25 cellular contexts compared by ENCODE assay signal in the genomic region with DNA sequence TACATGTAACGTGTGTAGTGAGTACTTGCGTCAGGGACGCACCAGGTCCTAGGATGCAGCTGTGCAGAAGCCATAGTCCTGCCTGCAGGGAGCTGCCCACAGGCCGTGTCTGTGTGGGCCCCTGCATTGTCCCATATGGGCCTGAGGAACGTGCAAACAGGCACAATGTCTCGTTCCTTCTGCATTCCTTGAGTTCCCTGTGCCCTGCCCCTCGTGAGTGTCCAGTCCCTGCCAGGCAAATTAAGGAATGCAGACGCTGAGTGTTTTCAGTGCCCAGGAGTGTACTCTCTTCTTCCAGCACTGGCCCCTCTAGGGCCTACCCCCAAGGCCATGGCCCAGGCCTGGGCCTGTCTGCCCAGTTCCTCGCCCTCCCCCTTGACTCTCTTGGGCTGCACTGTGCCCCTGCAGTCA.
DNase-seq lines count a peak whose midpoint lies in the region; ATAC-seq and TF ChIP-seq lines count a peak whose summit lies in the region.
"Had no signal": no experiment of that assay in that cellular context is flagged by ENCODE, and none has a peak within 500 bp of the region (broad histone marks: within the 10 kb centered on the region; RNA-seq: fewer than 3 reads in every experiment).

No MANE protein-coding gene starts in this region.

- WGBS in trophoblast cell (ENCODE audit: extremely low coverage, insufficient coverage, insufficient read length), result no CpG with 5 or more reads among the region's 9 CpGs

- H2BK12ac ChIP-seq in trophoblast cell (ENCODE audit: low read length), result no peak overlapping the region

- peaks cover 2% of the 10 kb centered on the region for H3K79me1 ChIP-seq in trophoblast cell (ENCODE audit: low read length)

- H3K4me1 ChIP-seq in left lung (peaks cover 0 to 8% of the 10 kb centered on the region in 2 donors), trophoblast cell (ENCODE audit: control insufficient read depth in 1 of 2, insufficient read depth in 2 of 2, low read length in 2 of 2) (peaks cover 13 to 26% of the 10 kb centered on the region in 2 experiments), PC-9 (replicated peaks; ENCODE audit: insufficient read depth) (no peaks in the 10 kb centered on the region)
- H3K4me1 ChIP-seq: Caco-2, HAP-1 had no signal

- H2BK5ac ChIP-seq in trophoblast cell (ENCODE audit: low read depth, low read length, poor library complexity), result no peak overlapping the region

- ATAC-seq in left lung, result peak; percentile 64
- ATAC-seq: GM12878 had no signal

- H3K36me3 ChIP-seq in left lung (no peaks in the 10 kb centered on the region), trophoblast cell (ENCODE audit: control insufficient read depth in 1 of 2, insufficient read depth in 2 of 2, low read length in 2 of 2) (no peaks in the 10 kb centered on the region), PC-9 (ENCODE audit: low read depth) (no peaks in the 10 kb centered on the region)
- H3K36me3 ChIP-seq: BLaER1, HAP-1, MG63 had no signal

- DNase-seq in AG10803 (ENCODE audit: low read depth) (peak; percentile 16), EH (ENCODE audit: low read depth) (peak; percentile 51), left lung (no peak), trophoblast cell (peak; percentile 83 to 84), glomerular visceral epithelial cell (ENCODE audit: extremely low spot score) (no peak), GM19240 (ENCODE audit: insufficient read length, low spot score) (no peak), PC-9 (no peak)
- DNase-seq in stimulated activated naive CD4-positive, alpha-beta T cell (lab: John Stamatoyannopoulos, UW), result no peak
- DNase-seq: Caco-2; CD4-positive, alpha-beta T cell; DMS 273 treated with DMSO at 0.1 percent for 48 hours; DMS79 treated with DMSO at 0.1 percent for 48 hours; MG63; NCI-H1048; NCI-H1417 treated with DMSO at 0.1 percent for 48 hours; NCI-H187; NCI-H446; NCI-H526; OCI-M1; SIG-M5 had no signal

- H4K12ac ChIP-seq in trophoblast cell (ENCODE audit: low read depth, low read length), result no peak overlapping the region

- H3K27ac ChIP-seq in left lung, result no peak overlapping the region
- H3K27ac ChIP-seq in trophoblast cell (ENCODE audit: low read depth, low read length), result no peak overlapping the region
- no peak overlapping the region for H3K27ac ChIP-seq in PC-9
- H3K27ac ChIP-seq: BLaER1, HL-60 had no signal

- H2BK120ac ChIP-seq in trophoblast cell (ENCODE audit: insufficient read depth, low read length, poor library complexity), result no peak overlapping the region

- H3K9me3 ChIP-seq in left lung (peaks cover 0 to 6% of the 10 kb centered on the region in 2 donors), trophoblast cell (ENCODE audit: insufficient read depth, low read depth, low read length) (peaks cover 7% of the 10 kb centered on the region), PC-9 (ENCODE audit: insufficient read depth, low read depth) (no peaks in the 10 kb centered on the region)
- H3K9me3 ChIP-seq: Caco-2, HAP-1, MG63 had no signal

- H2AFZ ChIP-seq in trophoblast cell (ENCODE audit: insufficient read depth, low read length, poor library complexity), result no peak overlapping the region
- no peak overlapping the region for H2AFZ ChIP-seq in PC-9

- no peak overlapping the region for H3K9ac ChIP-seq in trophoblast cell (ENCODE audit: low read length)
- H3K9ac ChIP-seq: BLaER1 had no signal

- no peak overlapping the region for H3K4me3 ChIP-seq in AG10803 (ENCODE audit: low read length)
- no peak overlapping the region for H3K4me3 ChIP-seq in left lung
- peak overlapping the region; percentile 19 for H3K4me3 ChIP-seq in trophoblast cell (ENCODE audit: low read depth, low read length)
- H3K4me3 ChIP-seq in PC-9, result no peak overlapping the region
- H3K4me3 ChIP-seq: BLaER1, GM12878, HAP-1, K562, MG63 had no signal

- no peak overlapping the region for H4K8ac ChIP-seq in trophoblast cell (ENCODE audit: low read depth, low read length)

- peaks cover 9 to 40% of the 10 kb centered on the region in 2 donors for H3K27me3 ChIP-seq in left lung
- no peaks in the 10 kb centered on the region for H3K27me3 ChIP-seq in trophoblast cell (ENCODE audit: insufficient read depth, low read length)
- no peaks in the 10 kb centered on the region for H3K27me3 ChIP-seq in PC-9 (ENCODE audit: insufficient read depth, low read depth)
- H3K27me3 ChIP-seq: BLaER1, MG63 had no signal

- H4K91ac ChIP-seq in trophoblast cell (ENCODE audit: low read depth, low read length), result peak overlapping the region; percentile 8

- H3K9me2 ChIP-seq in PC-9 (ENCODE audit: insufficient read depth), result no peaks in the 10 kb centered on the region

- no peak overlapping the region for H3K14ac ChIP-seq in trophoblast cell (ENCODE audit: low read length)

- BruUV-seq in PC-9 (replicated peaks; lab: Mats Ljungman, UMichigan), result no TSS peak

- POLR2A ChIA-PET in PC-9 (lab: Charles Lee; ENCODE audit: unreplicated experiment), result no interaction called here

- no peaks in the 10 kb centered on the region for H3F3A ChIP-seq in PC-9 (ENCODE audit: insufficient read depth, low read depth)

- H3K18ac ChIP-seq in trophoblast cell (ENCODE audit: low read length), result no peak overlapping the region

- H3K4ac ChIP-seq in trophoblast cell (ENCODE audit: low read depth, low read length), result no peak overlapping the region

- CTCF ChIA-PET in PC-9 (lab: Charles Lee), result no interaction called here

- no peak overlapping the region for H3K23ac ChIP-seq in trophoblast cell (ENCODE audit: low read length)

- no peaks in the 10 kb centered on the region for H4K20me1 ChIP-seq in PC-9 (ENCODE audit: insufficient read depth)
- H4K20me1 ChIP-seq: BLaER1 had no signal

- intact Hi-C loops in left lung (cut with DNase I) (no loop called here), PC-9 (cut with micrococcal nuclease; ENCODE audit: unreplicated experiment) (no loop called here)

- H3K79me2 ChIP-seq in trophoblast cell (ENCODE audit: control insufficient read depth, insufficient read depth, low read length, poor library complexity) (no peaks in the 10 kb centered on the region), PC-9 (ENCODE audit: low read depth) (no peaks in the 10 kb centered on the region)

- H2AK5ac ChIP-seq in trophoblast cell (ENCODE audit: low read length), result no peak overlapping the region

- H3K4me2 ChIP-seq in trophoblast cell (ENCODE audit: low read length) (no peak overlapping the region), PC-9 (no peak overlapping the region)

- TF ChIP-seq CTCF in AG10803 (conservative IDR thresholded peaks at IDR 0.05; ENCODE audit: low read length) (no peak), left lung (IDR thresholded peaks at IDR 0.05) (no peak), PC-9 (conservative IDR thresholded peaks at IDR 0.05) (no peak)

Comparison
In these comparisons a context has a peak if more than half of its experiments do, and no peak if none do; other contexts are left out.
1. DNase-seq: peak in AG10803 (single experiment), EH (single experiment) and trophoblast cell (2 of 2); none in left lung (0 of 2), glomerular visceral epithelial cell (single experiment), GM19240 (single experiment), PC-9 (0 of 2) and stimulated activated naive CD4-positive, alpha-beta T cell (0 of 6).